23 cellular contexts compared by ENCODE assay signal in genomic region chr4:25236971-25237370, GRCh38. TPM values are rescaled to one million over a fixed set of nuclear protein-coding genes. Genes with fewer than 3 reads are reported as not detected.
A peak's percentile ranks its signal among the peaks of the same experiment; 100 is the strongest.
DNase-seq lines count a peak whose midpoint lies in the region; ATAC-seq and TF ChIP-seq lines count a peak whose summit lies in the region.
"Had no signal": no experiment of that assay in that cellular context is flagged by ENCODE, and none has a peak within 500 bp of the region (broad histone marks: within the 10 kb centered on the region; RNA-seq: fewer than 3 reads in every experiment).

No MANE protein-coding gene starts in this region.

- peaks cover 15% of the 10 kb centered on the region for H4K20me1 ChIP-seq in smooth muscle cell (ENCODE audit: low read depth)

- H3K4me3 Mint-ChIP-seq in activated naive CD4-positive, alpha-beta T cell treated with anti-CD3 and anti-CD28 coated beads, Interleukin-2, amount 50 U/mL, for 24 hours, result peak overlapping the region; percentile 65
- H3K4me3 Mint-ChIP-seq in brain (peak overlapping the region in 3 of 5 experiments; percentile 30 to 56 (median 32)), endodermal cell (no peak overlapping the region)

- no peak for DNase-seq in activated naive CD4-positive, alpha-beta T cell (lab: John Stamatoyannopoulos, UW)
- no peak for DNase-seq in GM12865 (ENCODE audit: low read depth)
- no peak for DNase-seq in smooth muscle cell (lab: John Stamatoyannopoulos, UW; ENCODE audit: unreplicated experiment)
- DNase-seq in endodermal cell, result no peak
- no peak for DNase-seq in LoVo (ENCODE audit: low spot score)
- DNase-seq: activated naive CD4-positive, alpha-beta T cell treated with anti-CD3 and anti-CD28 coated beads, Interleukin-2, amount 50 U/mL, for 16 hours; body of pancreas; DMS79 treated with DMSO at 0.1 percent for 48 hours; effector memory CD4-positive, alpha-beta T cell; glutamatergic neuron; left cardiac atrium; NCI-H1417; NCI-H510A; RPMI8226; stimulated activated CD4-positive, alpha-beta T cell treated with anti-CD3 and anti-CD28 coated beads, Interleukin-2, amount 100 ng/mL, for 48 hours; stomach; transverse colon had no signal

- no peaks in the 10 kb centered on the region for H3K9me3 ChIP-seq in smooth muscle cell (replicated peaks; ENCODE audit: low read depth)
- peaks cover 25% of the 10 kb centered on the region for H3K9me3 ChIP-seq in endodermal cell (ENCODE audit: control insufficient read depth, low read length)
- H3K9me3 ChIP-seq: body of pancreas, prostate gland, transverse colon had no signal

- H3K9me3 Mint-ChIP-seq in activated naive CD4-positive, alpha-beta T cell treated with anti-CD3 and anti-CD28 coated beads, Interleukin-2, amount 50 U/mL, for 24 hours, result no peaks in the 10 kb centered on the region
- peaks cover 20 to 57% (median 31%) of the 10 kb centered on the region in 5 experiments for H3K9me3 Mint-ChIP-seq in brain
- H3K9me3 Mint-ChIP-seq in endodermal cell, result peaks cover 22% of the 10 kb centered on the region

- no peaks in the 10 kb centered on the region for H3K27me3 Mint-ChIP-seq in activated naive CD4-positive, alpha-beta T cell treated with anti-CD3 and anti-CD28 coated beads, Interleukin-2, amount 50 U/mL, for 24 hours
- H3K27me3 Mint-ChIP-seq in brain (no peaks in the 10 kb centered on the region), endodermal cell (ENCODE audit: insufficient read depth) (peaks cover 6% of the 10 kb centered on the region)

- H3K79me2 ChIP-seq in smooth muscle cell (ENCODE audit: low read depth), result peaks cover 38% of the 10 kb centered on the region

- H3K4me1 ChIP-seq in smooth muscle cell (ENCODE audit: low read depth), result no peaks in the 10 kb centered on the region
- no peaks in the 10 kb centered on the region for H3K4me1 ChIP-seq in endodermal cell (ENCODE audit: control insufficient read depth, insufficient read depth, low read length)
- H3K4me1 ChIP-seq: prostate gland had no signal

- H3K4me1 Mint-ChIP-seq in activated naive CD4-positive, alpha-beta T cell treated with anti-CD3 and anti-CD28 coated beads, Interleukin-2, amount 50 U/mL, for 24 hours, result peaks cover 62% of the 10 kb centered on the region
- H3K4me1 Mint-ChIP-seq in brain (peaks cover 20% of the 10 kb centered on the region), endodermal cell (peaks cover 5% of the 10 kb centered on the region)

- H3K27ac ChIP-seq in smooth muscle cell (ENCODE audit: low read depth) (no peak overlapping the region), endodermal cell (ENCODE audit: low read depth, low read length) (no peak overlapping the region)
- H3K27ac ChIP-seq: body of pancreas, prostate gland, SK-N-MC, stomach, transverse colon had no signal

- H3K4me2 ChIP-seq in smooth muscle cell, result peak overlapping the region; percentile 32

- peaks cover 11% of the 10 kb centered on the region for H3K36me3 Mint-ChIP-seq in activated naive CD4-positive, alpha-beta T cell treated with anti-CD3 and anti-CD28 coated beads, Interleukin-2, amount 50 U/mL, for 24 hours
- H3K36me3 Mint-ChIP-seq in brain (peaks cover 39% of the 10 kb centered on the region), endodermal cell (ENCODE audit: low read depth) (peaks cover 10% of the 10 kb centered on the region)

- H3F3A ChIP-seq in smooth muscle cell (ENCODE audit: low read depth), result no peaks in the 10 kb centered on the region

- peak overlapping the region; percentile 35 for H3K27ac Mint-ChIP-seq in activated naive CD4-positive, alpha-beta T cell treated with anti-CD3 and anti-CD28 coated beads, Interleukin-2, amount 50 U/mL, for 24 hours
- no peak overlapping the region for H3K27ac Mint-ChIP-seq in brain
- H3K27ac Mint-ChIP-seq in endodermal cell, result no peak overlapping the region

- H3K9ac ChIP-seq in smooth muscle cell (ENCODE audit: low read depth), result no peak overlapping the region
- H3K9ac ChIP-seq in endodermal cell (ENCODE audit: extremely low read depth, low read length, poor library complexity, severe bottlenecking), result no peak overlapping the region

- TF ChIP-seq CTCF in GM12865 (IDR thresholded peaks at IDR 0.05; ENCODE audit: insufficient read depth, low read depth, low read length, missing control alignments) (no peak), brain (conservative IDR thresholded peaks at IDR 0.05) (no peak), smooth muscle cell (IDR thresholded peaks at IDR 0.05; ENCODE audit: borderline replicate concordance, insufficient read depth, poor library complexity, severe bottlenecking) (no peak), endodermal cell (conservative IDR thresholded peaks at IDR 0.05) (no peak)

- H3K27me3 ChIP-seq in smooth muscle cell (ENCODE audit: low read depth) (no peaks in the 10 kb centered on the region), endodermal cell (ENCODE audit: control insufficient read depth, insufficient read depth, low read length, poor library complexity, severe bottlenecking) (no peaks in the 10 kb centered on the region)
- H3K27me3 ChIP-seq: body of pancreas, stomach, transverse colon had no signal

- no peak overlapping the region for H2AFZ ChIP-seq in smooth muscle cell (ENCODE audit: low read depth)

- H3K36me3 ChIP-seq in smooth muscle cell (ENCODE audit: low read depth) (no peaks in the 10 kb centered on the region), endodermal cell (ENCODE audit: control insufficient read depth, insufficient read depth, low read length) (peaks cover 9% of the 10 kb centered on the region)
- H3K36me3 ChIP-seq: prostate gland, stomach, transverse colon had no signal

- H3K4me3 ChIP-seq in GM12865 (ENCODE audit: low read depth, low read length), result peak overlapping the region; percentile 100
- no peak overlapping the region for H3K4me3 ChIP-seq in smooth muscle cell
- no peak overlapping the region for H3K4me3 ChIP-seq in endodermal cell (ENCODE audit: low read length)
- H3K4me3 ChIP-seq: body of pancreas, HAP-1, prostate gland, SK-N-MC, transverse colon had no signal

- no peak for ATAC-seq in HG03196 (IDR thresholded peaks at IDR 0.05; ENCODE audit: unreplicated experiment)
- ATAC-seq: body of pancreas, left cardiac atrium had no signal

- 74% methylated on average over 2 of the region's 2 CpGs for WGBS in smooth muscle cell (ENCODE audit: low lambda C conversion rate)
- 80 to 93% methylated on average over 1 of the region's 2 CpGs for WGBS in endodermal cell (ENCODE audit: insufficient coverage in 1 of 2, insufficient read length in 1 of 2), 2 experiments

RNA-seq across cellular contexts. Expression of gene PI4K2B, which starts 3.1 kb away (rescaled TPM):
- polyA plus RNA-seq in brain (ENCODE audit: insufficient read depth, low read depth, low replicate concordance), result 4.4 TPM
- total RNA-seq in smooth muscle cell, result 21.6 and 29.2 TPM in 2 replicates
- polyA plus RNA-seq in smooth muscle cell, result 9.6 and 10.8 TPM in 2 replicates
- 10 to 100 TPM; 15.6 to 16.1 TPM for total RNA-seq in endodermal cell
- polyA plus RNA-seq in endodermal cell (2013, experiment 1 of 2), result 8.2 TPM
- polyA plus RNA-seq in endodermal cell (2013, experiment 2 of 2), result 8.8 TPM
